In the genomic region with DNA sequence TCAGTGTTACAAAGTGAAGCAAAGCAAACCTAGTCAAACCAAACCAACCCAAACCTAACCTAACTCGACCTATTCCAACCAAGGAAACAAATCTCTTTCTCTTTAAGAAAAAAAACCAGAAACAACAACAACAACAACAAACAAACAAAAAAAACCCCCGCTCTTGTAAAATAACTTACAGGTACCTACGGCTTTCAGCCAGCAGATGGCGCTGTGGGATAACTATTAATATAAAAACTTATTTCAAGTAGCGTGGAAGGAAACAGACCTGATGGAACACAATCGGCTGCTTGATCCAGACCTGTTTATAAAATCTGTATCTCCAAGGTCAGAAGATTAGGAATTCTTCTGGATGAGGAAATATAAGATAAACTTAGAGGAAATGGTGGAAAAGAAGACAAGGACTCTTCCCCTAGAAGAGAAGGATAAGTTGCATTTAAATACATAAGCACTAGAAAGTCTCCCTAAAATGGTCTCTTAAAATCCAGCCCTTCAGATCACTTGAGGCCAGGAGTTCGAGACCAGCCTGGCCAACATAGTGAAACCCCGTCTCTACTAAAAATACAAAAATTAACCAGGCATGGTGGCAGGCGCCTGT, we compare ENCODE assay signal across 9 cellular contexts. TPM values are rescaled to one million over a fixed set of nuclear protein-coding genes. Genes with fewer than 3 reads are reported as not detected.
DNase-seq lines count a peak whose midpoint lies in the region; ATAC-seq and TF ChIP-seq lines count a peak whose summit lies in the region.
"Had no signal": no experiment of that assay in that cellular context is flagged by ENCODE, and none has a peak within 500 bp of the region (broad histone marks: within the 10 kb centered on the region; RNA-seq: fewer than 3 reads in every experiment).

No MANE protein-coding gene starts in this region.

- peak; percentile 78 for DNase-seq in DMS53 (lab: John Stamatoyannopoulos, UW)
- DNase-seq in LNCaP clone FGC (ENCODE audit: low read depth), result no peak
- DNase-seq in activated naive CD8-positive, alpha-beta T cell treated with anti-CD3 and anti-CD28 coated beads, Interleukin-2, amount 10 ng/mL, durations not matched to agents 7 days and 5 days, result peak; percentile 30
- peak; percentile 69 for DNase-seq in Right ventricle myocardium superior
- DNase-seq in putamen (ENCODE audit: low spot score), result peak; percentile 17

- H3K9me3 Mint-ChIP-seq in activated naive CD8-positive, alpha-beta T cell treated with anti-CD3 and anti-CD28 coated beads, Interleukin-2, amount 10 ng/mL, durations not matched to agents 7 days and 5 days, result no peaks in the 10 kb centered on the region
- H3K9me3 Mint-ChIP-seq: T-helper 1 cell treated with Interleukin-12 subunit alpha and Interleukin-12 subunit beta and Interleukin-4 antibody, amounts not matched to agents 30 μg/mL and 1 μg/mL, for 36 hours had no signal

- peak; percentile 37 for TF ChIP-seq CTCF in LNCaP clone FGC (IDR thresholded peaks at IDR 0.05; ENCODE audit: control insufficient read depth, extremely low read depth, insufficient read depth)

- peak; percentile 78 for ATAC-seq in SK-N-SH treated with all-trans-retinoic acid at 6 μM for 48 hours
- no peak for ATAC-seq in activated naive CD8-positive, alpha-beta T cell treated with anti-CD3 and anti-CD28 coated beads, Interleukin-2, amount 10 ng/mL, durations not matched to agents 7 days and 5 days (ENCODE audit: low read depth)
- no peak for ATAC-seq in Right ventricle myocardium superior (ENCODE audit: poor library complexity)
- ATAC-seq in GM21723 (IDR thresholded peaks at IDR 0.05; ENCODE audit: unreplicated experiment), result no peak
- no peak for ATAC-seq in GM18907 (IDR thresholded peaks at IDR 0.05; ENCODE audit: unreplicated experiment)

- H3K27me3 Mint-ChIP-seq in activated naive CD8-positive, alpha-beta T cell treated with anti-CD3 and anti-CD28 coated beads, Interleukin-2, amount 10 ng/mL, durations not matched to agents 7 days and 5 days, result no peaks in the 10 kb centered on the region

- H3K27ac Mint-ChIP-seq in activated naive CD8-positive, alpha-beta T cell treated with anti-CD3 and anti-CD28 coated beads, Interleukin-2, amount 10 ng/mL, durations not matched to agents 7 days and 5 days, result no peak overlapping the region
- H3K27ac Mint-ChIP-seq: T-helper 1 cell treated with Interleukin-12 subunit alpha and Interleukin-12 subunit beta and Interleukin-4 antibody, amounts not matched to agents 30 μg/mL and 1 μg/mL, for 36 hours had no signal

- no peaks in the 10 kb centered on the region for H3K36me3 Mint-ChIP-seq in activated naive CD8-positive, alpha-beta T cell treated with anti-CD3 and anti-CD28 coated beads, Interleukin-2, amount 10 ng/mL, durations not matched to agents 7 days and 5 days

- no peak overlapping the region for H3K4me3 Mint-ChIP-seq in activated naive CD8-positive, alpha-beta T cell treated with anti-CD3 and anti-CD28 coated beads, Interleukin-2, amount 10 ng/mL, durations not matched to agents 7 days and 5 days
- H3K4me3 Mint-ChIP-seq: T-helper 1 cell treated with Interleukin-12 subunit alpha and Interleukin-12 subunit beta and Interleukin-4 antibody, amounts not matched to agents 30 μg/mL and 1 μg/mL, for 36 hours had no signal

- H3K4me1 Mint-ChIP-seq in activated naive CD8-positive, alpha-beta T cell treated with anti-CD3 and anti-CD28 coated beads, Interleukin-2, amount 10 ng/mL, durations not matched to agents 7 days and 5 days, result peaks cover 1% of the 10 kb centered on the region

- H3K4me3 ChIP-seq in LNCaP clone FGC (ENCODE audit: low read depth, low read length), result no peak overlapping the region

- intact Hi-C loops in Right ventricle myocardium superior (cut with DNase I), result loop anchor here (5.0 to 10.0 kb wide), 2 partner anchors 514 to 946 kb away; no protein-coding TSS in a partner anchor

- POLR2A ChIA-PET in activated naive CD8-positive, alpha-beta T cell treated with anti-CD3 and anti-CD28 coated beads, Interleukin-2, amount 10 ng/mL, durations not matched to agents 7 days and 5 days (lab: Charles Lee), result no interaction called here

TF ChIP-seq in SK-N-SH treated with all-trans-retinoic acid at 6 μM for 48 hours, 23 proteins besides CTCF, POLR2A, EP300 and RAD21 (continues in another document):
- TF ChIP-seq ISL1 (CRISPR knock-in tag; IDR thresholded peaks at IDR 0.05), result no peak
- no peak for TF ChIP-seq TOX (CRISPR knock-in tag; IDR thresholded peaks at IDR 0.05; ENCODE audit: borderline replicate concordance)
- TF ChIP-seq, protein P1, sequence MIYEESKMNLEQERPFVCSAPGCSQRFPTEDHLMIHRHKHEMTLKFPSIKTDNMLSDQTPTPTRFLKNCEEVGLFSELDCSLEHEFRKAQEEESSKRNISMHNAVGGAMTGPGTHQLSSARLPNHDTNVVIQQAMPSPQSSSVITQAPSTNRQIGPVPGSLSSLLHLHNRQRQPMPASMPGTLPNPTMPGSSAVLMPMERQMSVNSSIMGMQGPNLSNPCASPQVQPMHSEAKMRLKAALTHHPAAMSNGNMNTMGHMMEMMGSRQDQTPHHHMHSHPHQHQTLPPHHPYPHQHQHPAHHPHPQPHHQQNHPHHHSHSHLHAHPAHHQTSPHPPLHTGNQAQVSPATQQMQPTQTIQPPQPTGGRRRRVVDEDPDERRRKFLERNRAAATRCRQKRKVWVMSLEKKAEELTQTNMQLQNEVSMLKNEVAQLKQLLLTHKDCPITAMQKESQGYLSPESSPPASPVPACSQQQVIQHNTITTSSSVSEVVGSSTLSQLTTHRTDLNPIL (CRISPR knock-in tag; IDR thresholded peaks at IDR 0.05; ENCODE audit: low read depth), result no peak
- TF ChIP-seq OSR1 (CRISPR knock-in tag; IDR thresholded peaks at IDR 0.05), result no peak
- no peak for TF ChIP-seq ZFP30 (CRISPR knock-in tag; IDR thresholded peaks at IDR 0.05)
- no peak for TF ChIP-seq PPARA (CRISPR knock-in tag; IDR thresholded peaks at IDR 0.05; ENCODE audit: borderline replicate concordance)
- TF ChIP-seq ESRRG (CRISPR knock-in tag; IDR thresholded peaks at IDR 0.05), result no peak
- TF ChIP-seq, protein P2, sequence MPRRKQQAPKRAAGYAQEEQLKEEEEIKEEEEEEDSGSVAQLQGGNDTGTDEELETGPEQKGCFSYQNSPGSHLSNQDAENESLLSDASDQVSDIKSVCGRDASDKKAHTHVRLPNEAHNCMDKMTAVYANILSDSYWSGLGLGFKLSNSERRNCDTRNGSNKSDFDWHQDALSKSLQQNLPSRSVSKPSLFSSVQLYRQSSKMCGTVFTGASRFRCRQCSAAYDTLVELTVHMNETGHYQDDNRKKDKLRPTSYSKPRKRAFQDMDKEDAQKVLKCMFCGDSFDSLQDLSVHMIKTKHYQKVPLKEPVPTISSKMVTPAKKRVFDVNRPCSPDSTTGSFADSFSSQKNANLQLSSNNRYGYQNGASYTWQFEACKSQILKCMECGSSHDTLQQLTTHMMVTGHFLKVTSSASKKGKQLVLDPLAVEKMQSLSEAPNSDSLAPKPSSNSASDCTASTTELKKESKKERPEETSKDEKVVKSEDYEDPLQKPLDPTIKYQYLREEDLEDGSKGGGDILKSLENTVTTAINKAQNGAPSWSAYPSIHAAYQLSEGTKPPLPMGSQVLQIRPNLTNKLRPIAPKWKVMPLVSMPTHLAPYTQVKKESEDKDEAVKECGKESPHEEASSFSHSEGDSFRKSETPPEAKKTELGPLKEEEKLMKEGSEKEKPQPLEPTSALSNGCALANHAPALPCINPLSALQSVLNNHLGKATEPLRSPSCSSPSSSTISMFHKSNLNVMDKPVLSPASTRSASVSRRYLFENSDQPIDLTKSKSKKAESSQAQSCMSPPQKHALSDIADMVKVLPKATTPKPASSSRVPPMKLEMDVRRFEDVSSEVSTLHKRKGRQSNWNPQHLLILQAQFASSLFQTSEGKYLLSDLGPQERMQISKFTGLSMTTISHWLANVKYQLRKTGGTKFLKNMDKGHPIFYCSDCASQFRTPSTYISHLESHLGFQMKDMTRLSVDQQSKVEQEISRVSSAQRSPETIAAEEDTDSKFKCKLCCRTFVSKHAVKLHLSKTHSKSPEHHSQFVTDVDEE (CRISPR knock-in tag; IDR thresholded peaks at IDR 0.05), result no peak
- TF ChIP-seq, protein P3, sequence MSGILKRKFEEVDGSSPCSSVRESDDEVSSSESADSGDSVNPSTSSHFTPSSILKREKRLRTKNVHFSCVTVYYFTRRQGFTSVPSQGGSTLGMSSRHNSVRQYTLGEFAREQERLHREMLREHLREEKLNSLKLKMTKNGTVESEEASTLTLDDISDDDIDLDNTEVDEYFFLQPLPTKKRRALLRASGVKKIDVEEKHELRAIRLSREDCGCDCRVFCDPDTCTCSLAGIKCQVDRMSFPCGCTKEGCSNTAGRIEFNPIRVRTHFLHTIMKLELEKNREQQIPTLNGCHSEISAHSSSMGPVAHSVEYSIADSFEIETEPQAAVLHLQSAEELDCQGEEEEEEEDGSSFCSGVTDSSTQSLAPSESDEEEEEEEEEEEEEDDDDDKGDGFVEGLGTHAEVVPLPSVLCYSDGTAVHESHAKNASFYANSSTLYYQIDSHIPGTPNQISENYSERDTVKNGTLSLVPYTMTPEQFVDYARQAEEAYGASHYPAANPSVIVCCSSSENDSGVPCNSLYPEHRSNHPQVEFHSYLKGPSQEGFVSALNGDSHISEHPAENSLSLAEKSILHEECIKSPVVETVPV (CRISPR knock-in tag; IDR thresholded peaks at IDR 0.05), result no peak
- TF ChIP-seq ZNF70 (CRISPR knock-in tag; IDR thresholded peaks at IDR 0.05), result no peak
- no peak for TF ChIP-seq GLIS3 (CRISPR knock-in tag; IDR thresholded peaks at IDR 0.05)
- TF ChIP-seq, protein P4, sequence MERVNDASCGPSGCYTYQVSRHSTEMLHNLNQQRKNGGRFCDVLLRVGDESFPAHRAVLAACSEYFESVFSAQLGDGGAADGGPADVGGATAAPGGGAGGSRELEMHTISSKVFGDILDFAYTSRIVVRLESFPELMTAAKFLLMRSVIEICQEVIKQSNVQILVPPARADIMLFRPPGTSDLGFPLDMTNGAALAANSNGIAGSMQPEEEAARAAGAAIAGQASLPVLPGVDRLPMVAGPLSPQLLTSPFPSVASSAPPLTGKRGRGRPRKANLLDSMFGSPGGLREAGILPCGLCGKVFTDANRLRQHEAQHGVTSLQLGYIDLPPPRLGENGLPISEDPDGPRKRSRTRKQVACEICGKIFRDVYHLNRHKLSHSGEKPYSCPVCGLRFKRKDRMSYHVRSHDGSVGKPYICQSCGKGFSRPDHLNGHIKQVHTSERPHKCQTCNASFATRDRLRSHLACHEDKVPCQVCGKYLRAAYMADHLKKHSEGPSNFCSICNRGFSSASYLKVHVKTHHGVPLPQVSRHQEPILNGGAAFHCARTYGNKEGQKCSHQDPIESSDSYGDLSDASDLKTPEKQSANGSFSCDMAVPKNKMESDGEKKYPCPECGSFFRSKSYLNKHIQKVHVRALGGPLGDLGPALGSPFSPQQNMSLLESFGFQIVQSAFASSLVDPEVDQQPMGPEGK (CRISPR knock-in tag; IDR thresholded peaks at IDR 0.05; ENCODE audit: borderline replicate concordance), result no peak
- TF ChIP-seq ZNF8 (CRISPR knock-in tag; IDR thresholded peaks at IDR 0.05), result no peak
- no peak for TF ChIP-seq RARB (CRISPR knock-in tag; IDR thresholded peaks at IDR 0.05)

RNA-seq across cellular contexts. Expression of a gene that starts 34.4 kb away (rescaled TPM):
- total RNA-seq in activated naive CD8-positive, alpha-beta T cell treated with anti-CD3 and anti-CD28 coated beads, Interleukin-2, amount 10 ng/mL, durations not matched to agents 7 days and 5 days, result 1 to 10 TPM; 2.2 TPM
- total RNA-seq in Right ventricle myocardium superior, result 8.5 TPM

RNA-seq across cellular contexts. Expression of a gene that starts 36.6 kb away (rescaled TPM):
- total RNA-seq in activated naive CD8-positive, alpha-beta T cell treated with anti-CD3 and anti-CD28 coated beads, Interleukin-2, amount 10 ng/mL, durations not matched to agents 7 days and 5 days, result 1 to 10 TPM; 1.8 to 2.0 TPM
- 1.2 TPM for total RNA-seq in Right ventricle myocardium superior
